Comparison of ENCODE assay signal across 2 cellular contexts in the genomic region with DNA sequence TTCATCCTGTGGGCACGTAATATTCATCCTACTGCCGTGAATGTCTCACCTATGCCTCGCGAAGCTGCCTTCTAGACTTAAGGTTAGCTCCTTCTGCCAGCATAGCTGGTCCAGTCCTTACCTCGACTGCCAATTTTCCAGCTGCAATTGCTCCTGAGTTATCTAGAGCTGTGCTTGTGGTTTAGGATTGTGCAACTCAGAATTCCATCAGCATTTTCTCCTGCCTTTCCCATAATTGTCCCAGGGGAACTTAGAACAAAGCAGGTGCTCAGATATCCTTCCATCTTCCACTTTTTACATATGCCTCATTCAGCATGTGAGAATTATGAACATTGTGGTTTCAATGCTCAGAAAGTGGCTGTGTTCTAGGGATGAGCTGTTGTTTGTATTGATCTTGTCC.
TF ChIP-seq lines count a peak whose summit lies in the region.

No MANE protein-coding gene starts in this region.

TF ChIP-seq in IMR-90, 13 proteins besides CTCF, POLR2A, EP300 and RAD21:
- TF ChIP-seq MAZ (IDR thresholded peaks at IDR 0.05; ENCODE audit: borderline replicate concordance, low read depth, low read length): no peak
- peak; percentile 62 for TF ChIP-seq CEBPB (IDR thresholded peaks at IDR 0.05; ENCODE audit: low read depth, low read length)
- no peak for TF ChIP-seq NFE2L2 (IDR thresholded peaks at IDR 0.05; ENCODE audit: low read depth, low read length)
- no peak for TF ChIP-seq MAFK (IDR thresholded peaks at IDR 0.05; ENCODE audit: low read depth, low read length)

TF ChIP-seq in HepG2, 621 proteins besides CTCF, POLR2A, EP300 and RAD21:
- no peak for TF ChIP-seq ZNF772 (CRISPR knock-in tag; IDR thresholded peaks at IDR 0.05)
- no peak for TF ChIP-seq ZNF24 (IDR thresholded peaks at IDR 0.05)
- TF ChIP-seq, protein P1, sequence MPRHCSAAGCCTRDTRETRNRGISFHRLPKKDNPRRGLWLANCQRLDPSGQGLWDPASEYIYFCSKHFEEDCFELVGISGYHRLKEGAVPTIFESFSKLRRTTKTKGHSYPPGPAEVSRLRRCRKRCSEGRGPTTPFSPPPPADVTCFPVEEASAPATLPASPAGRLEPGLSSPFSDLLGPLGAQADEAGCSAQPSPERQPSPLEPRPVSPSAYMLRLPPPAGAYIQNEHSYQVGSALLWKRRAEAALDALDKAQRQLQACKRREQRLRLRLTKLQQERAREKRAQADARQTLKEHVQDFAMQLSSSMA (CRISPR knock-in tag; IDR thresholded peaks at IDR 0.05): no peak
- no peak for TF ChIP-seq NFIC (IDR thresholded peaks at IDR 0.05; ENCODE audit: low read length)
- TF ChIP-seq, protein P2, sequence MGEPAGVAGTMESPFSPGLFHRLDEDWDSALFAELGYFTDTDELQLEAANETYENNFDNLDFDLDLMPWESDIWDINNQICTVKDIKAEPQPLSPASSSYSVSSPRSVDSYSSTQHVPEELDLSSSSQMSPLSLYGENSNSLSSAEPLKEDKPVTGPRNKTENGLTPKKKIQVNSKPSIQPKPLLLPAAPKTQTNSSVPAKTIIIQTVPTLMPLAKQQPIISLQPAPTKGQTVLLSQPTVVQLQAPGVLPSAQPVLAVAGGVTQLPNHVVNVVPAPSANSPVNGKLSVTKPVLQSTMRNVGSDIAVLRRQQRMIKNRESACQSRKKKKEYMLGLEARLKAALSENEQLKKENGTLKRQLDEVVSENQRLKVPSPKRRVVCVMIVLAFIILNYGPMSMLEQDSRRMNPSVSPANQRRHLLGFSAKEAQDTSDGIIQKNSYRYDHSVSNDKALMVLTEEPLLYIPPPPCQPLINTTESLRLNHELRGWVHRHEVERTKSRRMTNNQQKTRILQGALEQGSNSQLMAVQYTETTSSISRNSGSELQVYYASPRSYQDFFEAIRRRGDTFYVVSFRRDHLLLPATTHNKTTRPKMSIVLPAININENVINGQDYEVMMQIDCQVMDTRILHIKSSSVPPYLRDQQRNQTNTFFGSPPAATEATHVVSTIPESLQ (CRISPR knock-in tag; conservative IDR thresholded peaks at IDR 0.05): no peak
- TF ChIP-seq KLF6 (CRISPR knock-in tag; IDR thresholded peaks at IDR 0.05): no peak
- no peak for TF ChIP-seq MAFG (CRISPR knock-in tag; IDR thresholded peaks at IDR 0.05)
- no peak for TF ChIP-seq ZBTB8A (CRISPR knock-in tag; IDR thresholded peaks at IDR 0.05; ENCODE audit: borderline replicate concordance, low read depth)
- no peak for TF ChIP-seq ZNF432 (CRISPR knock-in tag; IDR thresholded peaks at IDR 0.05; ENCODE audit: borderline replicate concordance)
- no peak for TF ChIP-seq HMG20A (CRISPR knock-in tag; IDR thresholded peaks at IDR 0.05; ENCODE audit: borderline replicate concordance)
- TF ChIP-seq, protein P3, sequence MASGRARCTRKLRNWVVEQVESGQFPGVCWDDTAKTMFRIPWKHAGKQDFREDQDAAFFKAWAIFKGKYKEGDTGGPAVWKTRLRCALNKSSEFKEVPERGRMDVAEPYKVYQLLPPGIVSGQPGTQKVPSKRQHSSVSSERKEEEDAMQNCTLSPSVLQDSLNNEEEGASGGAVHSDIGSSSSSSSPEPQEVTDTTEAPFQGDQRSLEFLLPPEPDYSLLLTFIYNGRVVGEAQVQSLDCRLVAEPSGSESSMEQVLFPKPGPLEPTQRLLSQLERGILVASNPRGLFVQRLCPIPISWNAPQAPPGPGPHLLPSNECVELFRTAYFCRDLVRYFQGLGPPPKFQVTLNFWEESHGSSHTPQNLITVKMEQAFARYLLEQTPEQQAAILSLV (CRISPR knock-in tag; IDR thresholded peaks at IDR 0.05; ENCODE audit: borderline replicate concordance): no peak
- TF ChIP-seq, protein P4, sequence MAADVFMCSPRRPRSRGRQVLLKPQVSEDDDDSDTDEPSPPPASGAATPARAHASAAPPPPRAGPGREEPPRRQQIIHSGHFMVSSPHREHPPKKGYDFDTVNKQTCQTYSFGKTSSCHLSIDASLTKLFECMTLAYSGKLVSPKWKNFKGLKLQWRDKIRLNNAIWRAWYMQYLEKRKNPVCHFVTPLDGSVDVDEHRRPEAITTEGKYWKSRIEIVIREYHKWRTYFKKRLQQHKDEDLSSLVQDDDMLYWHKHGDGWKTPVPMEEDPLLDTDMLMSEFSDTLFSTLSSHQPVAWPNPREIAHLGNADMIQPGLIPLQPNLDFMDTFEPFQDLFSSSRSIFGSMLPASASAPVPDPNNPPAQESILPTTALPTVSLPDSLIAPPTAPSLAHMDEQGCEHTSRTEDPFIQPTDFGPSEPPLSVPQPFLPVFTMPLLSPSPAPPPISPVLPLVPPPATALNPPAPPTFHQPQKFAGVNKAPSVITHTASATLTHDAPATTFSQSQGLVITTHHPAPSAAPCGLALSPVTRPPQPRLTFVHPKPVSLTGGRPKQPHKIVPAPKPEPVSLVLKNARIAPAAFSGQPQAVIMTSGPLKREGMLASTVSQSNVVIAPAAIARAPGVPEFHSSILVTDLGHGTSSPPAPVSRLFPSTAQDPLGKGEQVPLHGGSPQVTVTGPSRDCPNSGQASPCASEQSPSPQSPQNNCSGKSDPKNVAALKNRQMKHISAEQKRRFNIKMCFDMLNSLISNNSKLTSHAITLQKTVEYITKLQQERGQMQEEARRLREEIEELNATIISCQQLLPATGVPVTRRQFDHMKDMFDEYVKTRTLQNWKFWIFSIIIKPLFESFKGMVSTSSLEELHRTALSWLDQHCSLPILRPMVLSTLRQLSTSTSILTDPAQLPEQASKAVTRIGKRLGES (CRISPR knock-in tag; IDR thresholded peaks at IDR 0.05; ENCODE audit: borderline replicate concordance): no peak
